Comparison of ENCODE assay signal across 8 cellular contexts in genomic region chr19:7337380-7338194, GRCh38. TPM values are rescaled to one million over a fixed set of nuclear protein-coding genes. Genes with fewer than 3 reads are reported as not detected.
DNase-seq lines count a peak whose midpoint lies in the region; ATAC-seq, FAIRE-seq and TF ChIP-seq lines count a peak whose summit lies in the region.

No MANE protein-coding gene starts in this region.

- H3K27ac Mint-ChIP-seq in naive B cell, result peak overlapping the region; percentile 91 to 100 (median 98)

- TF ChIP-seq EP300 in HepG2 (IDR thresholded peaks at IDR 0.05; ENCODE audit: low read depth in 2 of 2, low read length in 2 of 2) (no peak), HepG2 (CRISPR knock-in tag; IDR thresholded peaks at IDR 0.05; ENCODE audit: borderline replicate concordance) (no peak)

- TF ChIP-seq POLR2A in right lobe of liver (IDR thresholded peaks at IDR 0.05) (no peak), HepG2 (IDR thresholded peaks at IDR 0.05; ENCODE audit: insufficient read depth in 1 of 2, low read depth in 2 of 2, low read length in 2 of 2) (no peak), Peyer's patch (IDR thresholded peaks at IDR 0.05) (no peak)

- in situ Hi-C loops in HepG2 (cut with HindIII; ENCODE audit: extremely low pct_ligation_motif_present, low pct_unique_long_range_greater_than_20kb), result no loop called here

- H2AFZ ChIP-seq in HepG2 (ENCODE audit: low read length), result no peak overlapping the region

- no peaks in the 10 kb centered on the region for H3K27me3 Mint-ChIP-seq in naive B cell

- FAIRE-seq in HepG2 (lab: Jason Lieb, UNC), result no peak

- H3K4me1 ChIP-seq in right lobe of liver (peaks cover 0 to 3% (median under 1%) of the 10 kb centered on the region in 4 donors), HepG2 (ENCODE audit: insufficient read depth, low read length) (peaks cover 17% of the 10 kb centered on the region; the same call in 1 of the 2 replicates), Peyer's patch (peaks cover 0 to 27% (median 11%) of the 10 kb centered on the region in 4 donors)

- TF ChIP-seq RAD21 in HepG2 (CRISPR knock-in tag; IDR thresholded peaks at IDR 0.05), result no peak

- H4K20me1 ChIP-seq in HepG2 (ENCODE audit: insufficient read depth, low read length), result no peaks in the 10 kb centered on the region

- peaks cover 22 to 86% (median 71%) of the 10 kb centered on the region in 3 donors for H3K4me1 Mint-ChIP-seq in naive B cell

- peaks cover 0 to 15% (median 3%) of the 10 kb centered on the region in 7 donors for H3K9me3 Mint-ChIP-seq in naive B cell

- CTCF ChIA-PET in HepG2 (lab: Yijun Ruan, JAX; ENCODE audit: low intra/inter-chr PET ratio, low total read pairs), result no interaction called here

- H3K79me2 ChIP-seq in HepG2 (ENCODE audit: insufficient read depth, low read length), result no peaks in the 10 kb centered on the region

- intact Hi-C loops in right lobe of liver (cut with DNase I), result no loop called here
- intact Hi-C loops in HepG2 (cut with micrococcal nuclease; ENCODE audit: unreplicated experiment), result no loop called here
- intact Hi-C loops in posterior cingulate gyrus (cut with DNase I), result no loop called here

- H3K27me3 ChIP-seq in right lobe of liver (no peaks in the 10 kb centered on the region), HepG2 (ENCODE audit: control insufficient read depth in 1 of 2, insufficient read depth in 2 of 2, low read length in 2 of 2) (peaks cover 2 to 9% of the 10 kb centered on the region in 2 experiments; a peak in 3 of 5 replicates), Peyer's patch (no peaks in the 10 kb centered on the region)

- 47% methylated on average over 7 of the region's 12 CpGs for WGBS in right lobe of liver (ENCODE audit: insufficient coverage, low coverage, low lambda C conversion rate, missing lambda C conversion rate)
- WGBS in HepG2 (ENCODE audit: low lambda C conversion rate), result 38% methylated on average over 7 of the region's 12 CpGs

- DNase-seq in right lobe of liver, result no peak
- DNase-seq in HepG2 (ENCODE audit: low spot score), result no peak
- DNase-seq in Peyer's patch, result peak in 2 of 3 donors; percentile 86 to 90
- DNase-seq in naive B cell, result peak; percentile 93
- no peak for DNase-seq in posterior cingulate gyrus
- no peak for DNase-seq in NCI-H1048 (lab: John Stamatoyannopoulos, UW)
- no peak for DNase-seq in ecto neural progenitor cell (ENCODE audit: low spot score)

- peak overlapping the region; percentile 32 to 92 (median 82) for H3K4me3 Mint-ChIP-seq in naive B cell

- no peak overlapping the region for H3K4me2 ChIP-seq in HepG2 (ENCODE audit: low read depth, low read length)

- H3K36me3 ChIP-seq in right lobe of liver (no peaks in the 10 kb centered on the region), HepG2 (replicated peaks in 1 of 2; ENCODE audit: control insufficient read depth in 1 of 2, insufficient read depth in 2 of 2, low read length in 2 of 2) (no peaks in the 10 kb centered on the region), Peyer's patch (no peaks in the 10 kb centered on the region)

- H3K9me3 ChIP-seq in right lobe of liver (no peaks in the 10 kb centered on the region), HepG2 (ENCODE audit: low read length) (no peaks in the 10 kb centered on the region), Peyer's patch (no peaks in the 10 kb centered on the region)

- H3K9ac ChIP-seq in HepG2 (ENCODE audit: insufficient read depth, low read depth, low read length), result no peak overlapping the region

- H3K36me3 Mint-ChIP-seq in naive B cell, result no peaks in the 10 kb centered on the region

- TF ChIP-seq CTCF in right lobe of liver (IDR thresholded peaks at IDR 0.05) (no peak), HepG2 (CRISPR knock-in tag; IDR thresholded peaks at IDR 0.05) (no peak), Peyer's patch (IDR thresholded peaks at IDR 0.05) (peak in 2 of 6 experiments; percentile 3 to 23)

- H3K4me3 ChIP-seq in right lobe of liver (no peak overlapping the region), HepG2 (replicated peaks in 1 of 3; ENCODE audit: insufficient read depth in 1 of 3, low read depth in 2 of 3, low read length in 3 of 3) (no peak overlapping the region), Peyer's patch (no peak overlapping the region)

- POLR2A ChIA-PET in HepG2 (lab: Yijun Ruan, JAX), result no interaction called here

- BruUV-seq in HepG2 (replicated peaks; lab: Mats Ljungman, UMichigan), result no TSS peak

- H3K27ac ChIP-seq in right lobe of liver, result no peak overlapping the region
- no peak overlapping the region for H3K27ac ChIP-seq in HepG2 (ENCODE audit: extremely low read length, insufficient read depth, low read length)
- peak overlapping the region; percentile 61 to 80 (median 68) for H3K27ac ChIP-seq in Peyer's patch

- ATAC-seq in right lobe of liver (peak in 3 of 4 donors; percentile 14 to 45 (median 20)), HepG2 (no peak), HG02943 (IDR thresholded peaks at IDR 0.05; ENCODE audit: low read depth, unreplicated experiment) (peak; percentile 61), naive B cell (ENCODE audit: low read depth in 2 of 2) (peak; percentile 85 to 86)

TF ChIP-seq in HepG2, 621 proteins besides CTCF, POLR2A, EP300 and RAD21 (continues in another document):
- TF ChIP-seq MIER2 (CRISPR knock-in tag; IDR thresholded peaks at IDR 0.05) (no peak), ZNF496 (CRISPR knock-in tag; IDR thresholded peaks at IDR 0.05; ENCODE audit: insufficient replicate concordance) (no peak), KDM4B (CRISPR knock-in tag; IDR thresholded peaks at IDR 0.05) (no peak), ZNF776 (CRISPR knock-in tag; IDR thresholded peaks at IDR 0.05) (no peak), ZNF572 (CRISPR knock-in tag; IDR thresholded peaks at IDR 0.05) (no peak), DNMT3B (CRISPR knock-in tag; conservative IDR thresholded peaks at IDR 0.05) (no peak), CEBPG (CRISPR knock-in tag; IDR thresholded peaks at IDR 0.05) (no peak), HMG20A (CRISPR knock-in tag; IDR thresholded peaks at IDR 0.05; ENCODE audit: borderline replicate concordance) (no peak), ZNF296 (CRISPR knock-in tag; conservative IDR thresholded peaks at IDR 0.05) (no peak)

RNA-seq across cellular contexts. Expression of gene ARHGEF18, which starts 11.2 kb away (rescaled TPM):
- total RNA-seq in right lobe of liver, result 10 to 100 TPM; 15.1 to 19.2 (median 17.7) TPM
- total RNA-seq in HepG2 (2016; rRNA removed; fragmentation: Illumina TruSeq; extraction: Trizol), result 14.5 and 17.5 TPM in 2 replicates
- total RNA-seq in HepG2 (2016; cell fraction: cytosol; rRNA removed; fragmentation: Illumina TruSeq; extraction: Trizol; ENCODE audit: low read depth), result 1.7 and 1.8 TPM in 2 replicates
- total RNA-seq in HepG2 (2016; cell fraction: insoluble cytoplasmic fraction; rRNA removed; fragmentation: Illumina TruSeq; extraction: Trizol), result 13.1 and 19.3 TPM in 2 replicates
- total RNA-seq in HepG2 (2016; cell fraction: membrane; rRNA removed; fragmentation: Illumina TruSeq; extraction: Trizol), result 4.9 and 5.2 TPM in 2 replicates
- 11.5 and 13.9 TPM in 2 replicates for total RNA-seq in HepG2 (2016; cell fraction: nucleus; rRNA removed; fragmentation: Illumina TruSeq; extraction: Trizol)
- polyA plus RNA-seq in HepG2 (2011; rRNA removed), result 4.2 and 7.2 TPM in 2 replicates
- polyA plus RNA-seq in HepG2 (2011; cell fraction: cytosol; rRNA removed), result 5.5 and 6.5 TPM in 2 replicates
- 13.2 and 16.3 TPM in 2 replicates for polyA plus RNA-seq in HepG2 (2011; cell fraction: nucleus; rRNA removed)
- polyA plus RNA-seq in HepG2 (2012), result 10.7 and 11.4 TPM in 2 replicates
- 0.86 and 0.89 TPM in 2 replicates for polyA plus RNA-seq in HepG2 (2016; cell fraction: cytosol; fragmentation: Illumina TruSeq; extraction: Trizol; ENCODE audit: low read depth)
- polyA plus RNA-seq in HepG2 (2016; cell fraction: insoluble cytoplasmic fraction; fragmentation: Illumina TruSeq; extraction: Trizol; ENCODE audit: low read depth), result 8.2 and 11.6 TPM in 2 replicates
- 2.0 and 2.3 TPM in 2 replicates for polyA plus RNA-seq in HepG2 (2016; cell fraction: membrane; fragmentation: Illumina TruSeq; extraction: Trizol; ENCODE audit: low read depth)
- polyA plus RNA-seq in HepG2 (2016; cell fraction: nucleus; fragmentation: Illumina TruSeq; extraction: Trizol; ENCODE audit: insufficient read depth, low read depth), result 13.8 and 16.4 TPM in 2 replicates
- 7.5 and 13.6 TPM in 2 replicates for polyA minus RNA-seq in HepG2 (2011; rRNA and poly(A)+ RNA removed; ENCODE audit: low replicate concordance)
- polyA minus RNA-seq in HepG2 (2011; cell fraction: cytosol; rRNA and poly(A)+ RNA removed), result 6.7 and 11.8 TPM in 2 replicates
- polyA minus RNA-seq in HepG2 (2011; cell fraction: nucleus; rRNA and poly(A)+ RNA removed), result 10.2 and 11.5 TPM in 2 replicates
- 100 to 1,000 TPM in 3 of 4 donors, 10 to 100 TPM in 1; 75.9 to 139 (median 111) TPM for total RNA-seq in Peyer's patch
- polyA plus RNA-seq in naive B cell (ENCODE audit: low read depth in 6 of 6), result 10 to 100 TPM in 1 of 6 donors, 1 to 10 TPM in 5; 3.0 to 19.9 (median 4.8) TPM

RNA-seq across cellular contexts. Expression of gene INSR, which starts 43.4 kb away (rescaled TPM):
- total RNA-seq in right lobe of liver (100 to 1,000 TPM in 4 of 6 experiments, 10 to 100 TPM in 2; 82.7 to 121 (median 106) TPM), HepG2 (2016; rRNA removed; fragmentation: Illumina TruSeq; extraction: Trizol) (13.6 and 24.2 TPM in 2 replicates), Peyer's patch (100 to 1,000 TPM; 125 to 191 (median 167) TPM)
- total RNA-seq in HepG2 (2016; cell fraction: cytosol; rRNA removed; fragmentation: Illumina TruSeq; extraction: Trizol; ENCODE audit: low read depth), result 3.7 and 4.3 TPM in 2 replicates
- total RNA-seq in HepG2 (2016; cell fraction: insoluble cytoplasmic fraction; rRNA removed; fragmentation: Illumina TruSeq; extraction: Trizol), result 10.6 and 24.2 TPM in 2 replicates
- total RNA-seq in HepG2 (2016; cell fraction: membrane; rRNA removed; fragmentation: Illumina TruSeq; extraction: Trizol), result 5.3 and 5.7 TPM in 2 replicates
- 32.3 TPM in 2 replicates for total RNA-seq in HepG2 (2016; cell fraction: nucleus; rRNA removed; fragmentation: Illumina TruSeq; extraction: Trizol)
- polyA plus RNA-seq in HepG2 (2011; rRNA removed) (25.7 and 29.8 TPM in 2 replicates), naive B cell (ENCODE audit: low read depth in 6 of 6) (1 to 10 TPM in 2 of 6 donors, under 1 TPM in 3, not detected in 1; 0.40 to 2.2 (median 0.52) TPM)
- 12.7 and 15.7 TPM in 2 replicates for polyA plus RNA-seq in HepG2 (2011; cell fraction: cytosol; rRNA removed)
- polyA plus RNA-seq in HepG2 (2011; cell fraction: nucleus; rRNA removed), result 46.8 and 48.9 TPM in 2 replicates
- 33.3 and 35.1 TPM in 2 replicates for polyA plus RNA-seq in HepG2 (2012)
- 0.49 and 0.50 TPM in 2 replicates for polyA plus RNA-seq in HepG2 (2016; cell fraction: cytosol; fragmentation: Illumina TruSeq; extraction: Trizol; ENCODE audit: low read depth)
- polyA plus RNA-seq in HepG2 (2016; cell fraction: insoluble cytoplasmic fraction; fragmentation: Illumina TruSeq; extraction: Trizol; ENCODE audit: low read depth), result 5.1 and 6.7 TPM in 2 replicates
- polyA plus RNA-seq in HepG2 (2016; cell fraction: membrane; fragmentation: Illumina TruSeq; extraction: Trizol; ENCODE audit: low read depth), result 1.0 and 1.2 TPM in 2 replicates
- 27.7 and 30.4 TPM in 2 replicates for polyA plus RNA-seq in HepG2 (2016; cell fraction: nucleus; fragmentation: Illumina TruSeq; extraction: Trizol; ENCODE audit: insufficient read depth, low read depth)
- polyA minus RNA-seq in HepG2 (2011; rRNA and poly(A)+ RNA removed; ENCODE audit: low replicate concordance), result 33.9 and 244 TPM in 2 replicates
- 55.0 and 72.8 TPM in 2 replicates for polyA minus RNA-seq in HepG2 (2011; cell fraction: cytosol; rRNA and poly(A)+ RNA removed)
- 105 and 154 TPM in 2 replicates for polyA minus RNA-seq in HepG2 (2011; cell fraction: nucleus; rRNA and poly(A)+ RNA removed)

Comparison
In these comparisons a context has a peak if more than half of its experiments do, and no peak if none do; other contexts are left out.
1. DNase-seq: peak in Peyer's patch (2 of 3) and naive B cell (single experiment); none in right lobe of liver (0 of 3), HepG2 (single experiment), posterior cingulate gyrus (0 of 10), NCI-H1048 (single experiment) and ecto neural progenitor cell (single experiment).
2. H3K27ac ChIP-seq: peak in Peyer's patch (4 of 4); none in right lobe of liver (0 of 3) and HepG2 (single experiment).